1 cellular context compared by ENCODE assay signal in genomic region chr14:23101213-23101970, GRCh38.
TF ChIP-seq lines count a peak whose summit lies in the region.

No MANE protein-coding gene starts in this region.

TF ChIP-seq in IMR-90, 13 proteins besides CTCF, POLR2A, EP300 and RAD21:
- TF ChIP-seq MAFK (IDR thresholded peaks at IDR 0.05; ENCODE audit: low read depth, low read length) (no peak), CHD1 (IDR thresholded peaks at IDR 0.05; ENCODE audit: low read depth, low read length) (no peak), FOS (IDR thresholded peaks at IDR 0.05; ENCODE audit: low read depth, low read length) (no peak), BHLHE40 (IDR thresholded peaks at IDR 0.05; ENCODE audit: low read depth, low read length) (no peak), ELK1 (IDR thresholded peaks at IDR 0.05; ENCODE audit: borderline replicate concordance, low read depth, low read length) (no peak), CEBPB (IDR thresholded peaks at IDR 0.05; ENCODE audit: low read depth, low read length) (no peak), SMC3 (IDR thresholded peaks at IDR 0.05; ENCODE audit: low read depth, low read length) (no peak), RCOR1 (IDR thresholded peaks at IDR 0.05; ENCODE audit: insufficient replicate concordance, low read length) (no peak), NFE2L2 (IDR thresholded peaks at IDR 0.05; ENCODE audit: low read depth, low read length) (no peak), RFX5 (IDR thresholded peaks at IDR 0.05; ENCODE audit: low read depth, low read length) (no peak), USF2 (IDR thresholded peaks at IDR 0.05; ENCODE audit: low read depth, low read length) (no peak), MAZ (IDR thresholded peaks at IDR 0.05; ENCODE audit: borderline replicate concordance, low read depth, low read length) (no peak), MXI1 (IDR thresholded peaks at IDR 0.05; ENCODE audit: borderline replicate concordance, low read depth, low read length) (no peak)
